In genomic region chr2:239396881-239397681, GRCh38 we compare ENCODE assay signal across 8 cellular contexts. TPM values are rescaled to one million over a fixed set of nuclear protein-coding genes. Genes with fewer than 3 reads are reported as not detected.
DNase-seq lines count a peak whose midpoint lies in the region; ATAC-seq and TF ChIP-seq lines count a peak whose summit lies in the region.

No MANE protein-coding gene starts in this region.

- WGBS in heart left ventricle, 4 donors = 41 to 53% (median 48%) methylated on average over 19 of the region's 19 CpGs
- WGBS in stomach, 5 donors = 63 to 77% (median 68%) methylated on average over 14 to 19 of the region's 19 CpGs

- H3K4me1 ChIP-seq in heart left ventricle = peaks cover 6 to 77% (median 46%) of the 10 kb centered on the region in 12 donors
- H3K4me1 ChIP-seq in stomach = peaks cover 18 to 81% (median 57%) of the 10 kb centered on the region in 4 donors

- peak in 6 of 12 donors; percentile 6 to 32 (median 10) for TF ChIP-seq CTCF in heart left ventricle (IDR thresholded peaks at IDR 0.05)
- peak in 2 of 7 experiments; percentile 25 to 29 for TF ChIP-seq CTCF in stomach (IDR thresholded peaks at IDR 0.05)

- H3K4me3 ChIP-seq in heart left ventricle (no peak overlapping the region), stomach (no peak overlapping the region)

- intact Hi-C loops in activated CD4-positive, alpha-beta T cell treated with anti-CD3 and anti-CD28 coated beads, Interleukin-2, amount 10 ng/mL, durations not matched to agents 24 days and 14 days (cut with micrococcal nuclease) = no loop called here
- intact Hi-C loops in heart left ventricle (cut with DNase I) = loop anchor here in 8 of 10 donors (5.0 to 10.0 kb wide), 11 partner anchors 65 to 252 kb away; no protein-coding TSS in a partner anchor
- intact Hi-C loops in stomach (cut with DNase I; ENCODE audit: low total_unique reads) = no loop called here

- peak overlapping the region; percentile 21 for H3K4me3 Mint-ChIP-seq in activated CD4-positive, alpha-beta T cell treated with anti-CD3 and anti-CD28 coated beads, Interleukin-2, amount 10 ng/mL, durations not matched to agents 24 days and 14 days

- no peaks in the 10 kb centered on the region for H3K27me3 Mint-ChIP-seq in activated CD4-positive, alpha-beta T cell treated with anti-CD3 and anti-CD28 coated beads, Interleukin-2, amount 10 ng/mL, durations not matched to agents 24 days and 14 days

- no peaks in the 10 kb centered on the region for H3K36me3 ChIP-seq in heart left ventricle
- no peaks in the 10 kb centered on the region for H3K36me3 ChIP-seq in stomach

- H3K27ac Mint-ChIP-seq in activated CD4-positive, alpha-beta T cell treated with anti-CD3 and anti-CD28 coated beads, Interleukin-2, amount 10 ng/mL, durations not matched to agents 24 days and 14 days = peak overlapping the region; percentile 15

- ATAC-seq in heart left ventricle (peak in 2 of 4 donors; percentile 6 to 23), HG02798 (IDR thresholded peaks at IDR 0.05; ENCODE audit: poor library complexity, unreplicated experiment) (no peak), GM21423 (IDR thresholded peaks at IDR 0.05; ENCODE audit: unreplicated experiment) (no peak), GM21381 (IDR thresholded peaks at IDR 0.05; ENCODE audit: unreplicated experiment) (no peak)

- TF ChIP-seq POLR2A in heart left ventricle (IDR thresholded peaks at IDR 0.05) (no peak), stomach (IDR thresholded peaks at IDR 0.05) (no peak)

- peaks cover 6% of the 10 kb centered on the region for H3K36me3 Mint-ChIP-seq in activated CD4-positive, alpha-beta T cell treated with anti-CD3 and anti-CD28 coated beads, Interleukin-2, amount 10 ng/mL, durations not matched to agents 24 days and 14 days (ENCODE audit: low read depth)

- peaks cover 51% of the 10 kb centered on the region for H3K4me1 Mint-ChIP-seq in activated CD4-positive, alpha-beta T cell treated with anti-CD3 and anti-CD28 coated beads, Interleukin-2, amount 10 ng/mL, durations not matched to agents 24 days and 14 days

- DNase-seq in activated T-cell treated with anti-CD3 and anti-CD28 coated beads for 1 hour (ENCODE audit: low read depth) (peak; percentile 26), activated T-cell treated with anti-CD3 and anti-CD28 coated beads for 4 hours (no peak), heart left ventricle (peak in 2 of 5 donors; percentile 59 to 81), stomach (peak; percentile 48)
- DNase-seq in activated CD4-positive, alpha-beta T cell treated with anti-CD3 and anti-CD28 coated beads, Interleukin-2, amount 10 ng/mL, durations not matched to agents 24 days and 14 days = peak; percentile 79

- H3K27ac ChIP-seq in heart left ventricle (peak overlapping the region in 11 of 12 donors; percentile 12 to 100 (median 66)), stomach (peak overlapping the region in 2 of 5 donors; percentile 54 to 100)

- H3K27me3 ChIP-seq in heart left ventricle (no peaks in the 10 kb centered on the region), stomach (no peaks in the 10 kb centered on the region)

- TF ChIP-seq EP300 in stomach (IDR thresholded peaks at IDR 0.05) = peak; percentile 85

- H3K9me3 ChIP-seq in heart left ventricle (no peaks in the 10 kb centered on the region), stomach (no peaks in the 10 kb centered on the region)

- H3K9me3 Mint-ChIP-seq in activated CD4-positive, alpha-beta T cell treated with anti-CD3 and anti-CD28 coated beads, Interleukin-2, amount 10 ng/mL, durations not matched to agents 24 days and 14 days = no peaks in the 10 kb centered on the region

RNA-seq across cellular contexts. Expression of gene HDAC4, which starts 3.7 kb away (rescaled TPM):
- 44.7 and 45.9 TPM in 2 replicates for total RNA-seq in activated CD4-positive, alpha-beta T cell treated with anti-CD3 and anti-CD28 coated beads, Interleukin-2, amount 10 ng/mL, durations not matched to agents 24 days and 14 days
- total RNA-seq in heart left ventricle (10 to 100 TPM; 16.7 to 37.6 (median 27.7) TPM), stomach (10 to 100 TPM; 22.8 to 98.8 (median 28.1) TPM)
- polyA plus RNA-seq in heart left ventricle (10 to 100 TPM; 13.9 to 15.2 TPM), stomach (1 to 10 TPM; 1.7 to 3.7 (median 3.6) TPM)

Comparison
In these comparisons a context has a peak if more than half of its experiments do, and no peak if none do; other contexts are left out.
1. intact Hi-C loops: an anchor here in heart left ventricle (5.0 to 10.0 kb wide); none called in activated CD4-positive, alpha-beta T cell treated with anti-CD3 and anti-CD28 coated beads, Interleukin-2, amount 10 ng/mL, durations not matched to agents 24 days and 14 days and stomach.